In genomic region chr2:119282966-119283511, GRCh38 we compare ENCODE assay signal across 10 cellular contexts. TPM values are rescaled to one million over a fixed set of nuclear protein-coding genes. Genes with fewer than 3 reads are reported as not detected.
DNase-seq lines count a peak whose midpoint lies in the region; ATAC-seq and TF ChIP-seq lines count a peak whose summit lies in the region.
"Had no signal": no experiment of that assay in that cellular context is flagged by ENCODE, and none has a peak within 500 bp of the region (broad histone marks: within the 10 kb centered on the region; RNA-seq: fewer than 3 reads in every experiment).

No MANE protein-coding gene starts in this region.

- ATAC-seq in lower lobe of right lung = peak; percentile 37 to 49
- no peak for ATAC-seq in GM19023 (IDR thresholded peaks at IDR 0.05; ENCODE audit: unreplicated experiment)

- TF ChIP-seq POLR2A in erythroblast (IDR thresholded peaks at IDR 0.05; ENCODE audit: low read length) = no peak

- peaks cover 14% of the 10 kb centered on the region for H3K4me1 ChIP-seq in lower lobe of right lung

- intact Hi-C loops in dorsolateral prefrontal cortex (cut with DNase I) = no loop called here
- intact Hi-C loops in lower lobe of right lung (cut with DNase I) = no loop called here

- peak in 5 of 56 donors; percentile 8 to 17 (median 12) for TF ChIP-seq CTCF in dorsolateral prefrontal cortex (IDR thresholded peaks at IDR 0.05 in 54 of 56, conservative IDR thresholded peaks at IDR 0.05 in 2 of 56; ENCODE audit: low read depth in 1 of 56, partially characterized antibody in 56 of 56)
- TF ChIP-seq CTCF in lower lobe of right lung (IDR thresholded peaks at IDR 0.05) = no peak

- H3K36me3 ChIP-seq in lower lobe of right lung = no peaks in the 10 kb centered on the region

- H3K27ac ChIP-seq in dorsolateral prefrontal cortex (peak overlapping the region in 54 of 59 donors; percentile 7 to 89 (median 70)), lower lobe of right lung (no peak overlapping the region), substantia nigra (ENCODE audit: low read depth, low read length, poor library complexity, severe bottlenecking) (peak overlapping the region; percentile 53)

- peak; percentile 69 for DNase-seq in NCI-H2196 (lab: John Stamatoyannopoulos, UW; ENCODE audit: unreplicated experiment)
- peak; percentile 62 to 89 (median 82) for DNase-seq in dorsolateral prefrontal cortex
- no peak for DNase-seq in lower lobe of right lung
- DNase-seq in substantia nigra (lab: John Stamatoyannopoulos, UW) = peak in 46 of 49 donors; percentile 24 to 87 (median 71)
- DNase-seq in erythroblast (lab: John Stamatoyannopoulos, UW) = no peak
- DNase-seq in T-helper 9 cell = no peak
- no peak for DNase-seq in activated T-cell treated with anti-CD3 and anti-CD28 coated beads, Interleukin-2, amount 50 U/mL, for 1 hour
- DNase-seq: activated CD4-positive, CD25-positive, alpha-beta regulatory T cell treated with anti-CD3 and anti-CD28 coated beads, Interleukin-2, amount 50 U/mL, for 72 hours; NCI-H345 had no signal

- H3K9me3 ChIP-seq in lower lobe of right lung = no peaks in the 10 kb centered on the region

- H3K27me3 ChIP-seq in dorsolateral prefrontal cortex (no peaks in the 10 kb centered on the region), lower lobe of right lung (ENCODE audit: low read depth) (no peaks in the 10 kb centered on the region)

- H3K4me3 ChIP-seq in dorsolateral prefrontal cortex = peak overlapping the region in 4 of 59 donors; percentile 5 to 34 (median 12)
- no peak overlapping the region for H3K4me3 ChIP-seq in lower lobe of right lung

RNA-seq across cellular contexts. Expression of gene STEAP3, which starts 59.4 kb away (rescaled TPM):
- total RNA-seq in dorsolateral prefrontal cortex (10 to 100 TPM in 8 of 120 experiments, 1 to 10 TPM in 112; 1.0 to 15.2 (median 4.1) TPM), lower lobe of right lung (18.3 TPM)

Comparison
In these comparisons a context has a peak if more than half of its experiments do, and no peak if none do; other contexts are left out.
1. DNase-seq: peak in NCI-H2196 (single experiment), dorsolateral prefrontal cortex (10 of 10) and substantia nigra (46 of 49); none in lower lobe of right lung (single experiment), erythroblast (0 of 2), T-helper 9 cell (single experiment) and activated T-cell treated with anti-CD3 and anti-CD28 coated beads, Interleukin-2, amount 50 U/mL, for 1 hour (single experiment).